In genomic region chr13:50921706-50922105, GRCh38 we compare ENCODE assay signal across 14 cellular contexts. TPM values are rescaled to one million over a fixed set of nuclear protein-coding genes. Genes with fewer than 3 reads are reported as not detected.
DNase-seq lines count a peak whose midpoint lies in the region; ATAC-seq and TF ChIP-seq lines count a peak whose summit lies in the region.
"Had no signal": no experiment of that assay in that cellular context is flagged by ENCODE, and none has a peak within 500 bp of the region (broad histone marks: within the 10 kb centered on the region; RNA-seq: fewer than 3 reads in every experiment).

No MANE protein-coding gene starts in this region.

- H3K27me3 Mint-ChIP-seq in endodermal cell (ENCODE audit: insufficient read depth): no peaks in the 10 kb centered on the region
- H3K27me3 Mint-ChIP-seq: CD4-positive, alpha-beta memory T cell had no signal

- DNase-seq in HL-60 (ENCODE audit: low read depth in 1 of 2, low spot score in 1 of 2): peak in 1 of 2 experiments; percentile 64
- peak; percentile 80 for DNase-seq in MV-4-11 (lab: John Stamatoyannopoulos, UW)
- no peak for DNase-seq in endodermal cell
- no peak for DNase-seq in T-helper 1 cell
- DNase-seq in NCI-H226: no peak
- no peak for DNase-seq in psoas muscle
- DNase-seq: 8988T; CD4-positive, alpha-beta memory T cell; DMS79; H7 had no signal

- 89 to 97% methylated on average over 1 of the region's 1 CpG for WGBS in endodermal cell (ENCODE audit: insufficient coverage in 1 of 2, insufficient read length in 1 of 2), 2 experiments
- whole genome bisulfite sequencing in psoas muscle, 3 donors: 86 to 95% (median 93%) methylated on average over 1 of the region's 1 CpG

- H3K27me3 ChIP-seq in BLaER1 (no peaks in the 10 kb centered on the region), HL-60 (ENCODE audit: insufficient read depth, poor library complexity, severe bottlenecking) (no peaks in the 10 kb centered on the region), endodermal cell (ENCODE audit: control insufficient read depth, insufficient read depth, low read length, poor library complexity, severe bottlenecking) (no peaks in the 10 kb centered on the region), psoas muscle (ENCODE audit: insufficient read depth in 3 of 3, low read length in 2 of 3) (no peaks in the 10 kb centered on the region)

- intact Hi-C loops in psoas muscle (cut with DNase I): no loop called here

- H3K4me3 ChIP-seq in BLaER1 (peak overlapping the region; percentile 2; the same call in 1 of the 2 replicates), HL-60 (replicated peaks; ENCODE audit: insufficient read depth, low read length) (no peak overlapping the region), endodermal cell (ENCODE audit: low read length) (peak overlapping the region; percentile 36), psoas muscle (no peak overlapping the region)
- H3K4me3 ChIP-seq: GM23338 had no signal

- peaks cover 34% of the 10 kb centered on the region for H3K36me3 Mint-ChIP-seq in endodermal cell (ENCODE audit: low read depth)

- TF ChIP-seq CTCF in HL-60 (IDR thresholded peaks at IDR 0.05; ENCODE audit: insufficient read depth, low read length) (no peak), endodermal cell (conservative IDR thresholded peaks at IDR 0.05) (no peak), psoas muscle (IDR thresholded peaks at IDR 0.05) (no peak)

- H3K4me1 ChIP-seq in BLaER1 (peaks cover 12% of the 10 kb centered on the region), endodermal cell (ENCODE audit: control insufficient read depth, insufficient read depth, low read length) (peaks cover 4% of the 10 kb centered on the region), psoas muscle (peaks cover 6% of the 10 kb centered on the region)

- peaks cover 87% of the 10 kb centered on the region for H3K9me3 ChIP-seq in BLaER1
- peaks cover 55% of the 10 kb centered on the region for H3K9me3 ChIP-seq in endodermal cell (ENCODE audit: control insufficient read depth, low read length)
- peaks cover 28% of the 10 kb centered on the region for H3K9me3 ChIP-seq in psoas muscle

- H3K27ac Mint-ChIP-seq in endodermal cell: no peak overlapping the region
- H3K27ac Mint-ChIP-seq: GM23338 had no signal

- H3K27ac ChIP-seq in BLaER1 (no peak overlapping the region), HL-60 (replicated peaks) (peak overlapping the region; percentile 99), endodermal cell (ENCODE audit: low read depth, low read length) (no peak overlapping the region), psoas muscle (no peak overlapping the region)
- H3K27ac ChIP-seq: C4-2B had no signal

- no peak overlapping the region for H3K4me2 ChIP-seq in BLaER1
- H3K4me2 ChIP-seq: GM23338 had no signal

- H4K20me1 ChIP-seq in BLaER1: peaks cover 35% of the 10 kb centered on the region; the same call in 1 of the 2 replicates

- peaks cover 9% of the 10 kb centered on the region for H3K4me1 Mint-ChIP-seq in endodermal cell

- H3K9me3 Mint-ChIP-seq in endodermal cell: peaks cover 47% of the 10 kb centered on the region

- H3K9ac ChIP-seq in BLaER1: no peak overlapping the region
- H3K9ac ChIP-seq in endodermal cell (ENCODE audit: extremely low read depth, low read length, poor library complexity, severe bottlenecking): no peak overlapping the region

- H3K4me3 Mint-ChIP-seq in endodermal cell: no peak overlapping the region
- H3K4me3 Mint-ChIP-seq: CD4-positive, alpha-beta memory T cell; GM23338 had no signal

- ATAC-seq in GM18870 (IDR thresholded peaks at IDR 0.05; ENCODE audit: unreplicated experiment) (no peak), psoas muscle (no peak)
- ATAC-seq: GM23338 had no signal

- peaks cover 84% of the 10 kb centered on the region for H3K36me3 ChIP-seq in BLaER1
- no peaks in the 10 kb centered on the region for H3K36me3 ChIP-seq in endodermal cell (ENCODE audit: control insufficient read depth, insufficient read depth, low read length)
- no peaks in the 10 kb centered on the region for H3K36me3 ChIP-seq in psoas muscle (ENCODE audit: insufficient read depth in 1 of 2, low read depth in 1 of 2)

RNA-seq across cellular contexts. Expression of gene RNASEH2B, which starts 12.1 kb away (rescaled TPM):
- total RNA-seq in endodermal cell (10 to 100 TPM; 37.7 to 44.1 TPM), psoas muscle (10 to 100 TPM; 10.6 to 20.7 (median 17.1) TPM)
- 29.4 TPM for polyA plus RNA-seq in endodermal cell (2013, experiment 1 of 2)
- 23.8 TPM for polyA plus RNA-seq in endodermal cell (2013, experiment 2 of 2)
- polyA plus RNA-seq in psoas muscle: 10 to 100 TPM; 10.7 to 18.3 (median 11.6) TPM

Comparison
In these comparisons a context has a peak if more than half of its experiments do, and no peak if none do; other contexts are left out.
1. H3K4me3 ChIP-seq: peak in BLaER1 (single experiment) and endodermal cell (single experiment); none in HL-60 (single experiment) and psoas muscle (single experiment).